ENCODE assay signal across 9 cellular contexts in the genomic region with DNA sequence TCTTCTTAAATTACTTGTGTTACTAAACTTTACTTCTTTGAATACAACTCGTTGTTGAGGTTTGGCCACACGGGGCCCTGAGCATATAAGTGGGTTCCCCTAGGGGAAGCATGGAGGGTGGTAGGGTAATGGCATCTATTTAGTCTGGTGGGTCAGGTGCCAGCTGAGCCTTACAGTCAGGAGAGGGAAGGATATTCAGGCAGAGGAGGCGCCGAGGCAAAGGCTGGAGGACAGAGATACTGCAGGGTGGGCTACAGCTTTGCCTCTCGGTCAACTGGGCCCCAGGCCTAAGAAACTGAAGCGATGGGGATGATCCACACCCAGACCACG. TPM values are rescaled to one million over a fixed set of nuclear protein-coding genes. Genes with fewer than 3 reads are reported as not detected.
DNase-seq lines count a peak whose midpoint lies in the region; ATAC-seq and TF ChIP-seq lines count a peak whose summit lies in the region.
"Had no signal": no experiment of that assay in that cellular context is flagged by ENCODE, and none has a peak within 500 bp of the region (broad histone marks: within the 10 kb centered on the region; RNA-seq: fewer than 3 reads in every experiment).

No MANE protein-coding gene starts in this region.

- TF ChIP-seq CTCF in tibial nerve (IDR thresholded peaks at IDR 0.05), result no peak

- WGBS in tibial nerve, 2 donors, result 24 to 26% methylated on average over 7 of the region's 7 CpGs

- H3K4me3 Mint-ChIP-seq in immature natural killer cell, result peak overlapping the region; percentile 91 to 94 (median 92)

- no peaks in the 10 kb centered on the region for H3K9me3 ChIP-seq in tibial nerve

- H3K4me1 Mint-ChIP-seq in immature natural killer cell, result peaks cover 29 to 47% of the 10 kb centered on the region in 2 donors

- DNase-seq in DMS 273 (lab: John Stamatoyannopoulos, UW; ENCODE audit: unreplicated experiment) (peak; percentile 74), DMS 273 treated with DMSO at 0.1 percent for 48 hours (lab: John Stamatoyannopoulos, UW) (no peak), immature natural killer cell (no peak), tibial nerve (ENCODE audit: low spot score in 2 of 2) (no peak), hippocampal formation (lab: John Stamatoyannopoulos, UW) (no peak)
- DNase-seq in activated naive CD4-positive, alpha-beta T cell treated with anti-CD3 and anti-CD28 coated beads, Interleukin-2, amount 50 U/mL, for 72 hours (ENCODE audit: low spot score in 2 of 2), result no peak

- peaks cover 9 to 11% of the 10 kb centered on the region in 2 donors for H3K36me3 Mint-ChIP-seq in activated naive CD4-positive, alpha-beta T cell treated with anti-CD3 and anti-CD28 coated beads, Interleukin-2, amount 50 U/mL, for 72 hours
- peaks cover 0 to 5% (median 0%) of the 10 kb centered on the region in 3 donors for H3K36me3 Mint-ChIP-seq in immature natural killer cell

- H3K27ac Mint-ChIP-seq in activated naive CD4-positive, alpha-beta T cell treated with anti-CD3 and anti-CD28 coated beads, Interleukin-2, amount 50 U/mL, for 72 hours, result peak overlapping the region; percentile 95 to 96
- H3K27ac Mint-ChIP-seq in immature natural killer cell, result peak overlapping the region; percentile 87 to 95 (median 90)

- H3K27ac ChIP-seq in tibial nerve, result peak overlapping the region; percentile 76 to 86 (median 82)

- ATAC-seq in HG02943 (IDR thresholded peaks at IDR 0.05; ENCODE audit: low read depth, unreplicated experiment), result peak; percentile 27
- ATAC-seq in activated naive CD4-positive, alpha-beta T cell treated with anti-CD3 and anti-CD28 coated beads, Interleukin-2, amount 50 U/mL, for 72 hours, result peak; percentile 19 to 47
- no peak for ATAC-seq in GM18502 (IDR thresholded peaks at IDR 0.05; ENCODE audit: poor library complexity, unreplicated experiment)

- H3K4me3 ChIP-seq in tibial nerve, result peak overlapping the region; percentile 76 to 93 (median 86)

- H3K4me1 ChIP-seq in tibial nerve, result peaks cover 0 to 46% (median 28%) of the 10 kb centered on the region in 4 donors

- H3K27me3 ChIP-seq in tibial nerve, result no peaks in the 10 kb centered on the region

- H3K9me3 Mint-ChIP-seq in activated naive CD4-positive, alpha-beta T cell treated with anti-CD3 and anti-CD28 coated beads, Interleukin-2, amount 50 U/mL, for 72 hours, result no peaks in the 10 kb centered on the region
- no peaks in the 10 kb centered on the region for H3K9me3 Mint-ChIP-seq in immature natural killer cell

- no peak for TF ChIP-seq EP300 in tibial nerve (IDR thresholded peaks at IDR 0.05)

- no peak for TF ChIP-seq POLR2A in tibial nerve (IDR thresholded peaks at IDR 0.05)

- H3K36me3 ChIP-seq in tibial nerve, result peaks cover 0 to 19% (median 2%) of the 10 kb centered on the region in 3 donors

- peaks cover 4 to 17% (median 7%) of the 10 kb centered on the region in 3 donors for H3K27me3 Mint-ChIP-seq in immature natural killer cell (ENCODE audit: low read depth in 3 of 3)

RNA-seq across cellular contexts. Expression of a gene that starts 0.4 kb away (rescaled TPM):
- 10 to 100 TPM; 58.8 to 69.5 TPM for total RNA-seq in activated naive CD4-positive, alpha-beta T cell treated with anti-CD3 and anti-CD28 coated beads, Interleukin-2, amount 50 U/mL, for 72 hours
- 100 to 1,000 TPM; 108 to 141 (median 124) TPM for polyA plus RNA-seq in immature natural killer cell
- total RNA-seq in tibial nerve, result 10 to 100 TPM; 49.4 to 57.9 (median 54.1) TPM

RNA-seq across cellular contexts. Expression of a gene that starts 2.9 kb away (rescaled TPM):
- not detected for total RNA-seq in activated naive CD4-positive, alpha-beta T cell treated with anti-CD3 and anti-CD28 coated beads, Interleukin-2, amount 50 U/mL, for 72 hours
- not detected for polyA plus RNA-seq in immature natural killer cell
- total RNA-seq in tibial nerve, result not detected
- total RNA-seq: temporal lobe had no signal
